In genomic region chr9:123948290-123948689, GRCh38 we compare ENCODE assay signal across 20 cellular contexts. TPM values are rescaled to one million over a fixed set of nuclear protein-coding genes. Genes with fewer than 3 reads are reported as not detected.
DNase-seq lines count a peak whose midpoint lies in the region; FAIRE-seq and TF ChIP-seq lines count a peak whose summit lies in the region.
"Had no signal": no experiment of that assay in that cellular context is flagged by ENCODE, and none has a peak within 500 bp of the region (broad histone marks: within the 10 kb centered on the region; RNA-seq: fewer than 3 reads in every experiment).

No MANE protein-coding gene starts in this region.

- H4K20me1 ChIP-seq in Karpas-422 (ENCODE audit: insufficient read depth, low read depth, low read length): no peaks in the 10 kb centered on the region
- H4K20me1 ChIP-seq: BLaER1 treated with 17β-estradiol and CSF1 and Interleukin-3, amounts not matched to agents 10 nM and 100 nM had no signal

- H3K4me2 ChIP-seq in Karpas-422 (ENCODE audit: low read depth, low read length, poor library complexity, severe bottlenecking): no peak overlapping the region
- H3K4me2 ChIP-seq: BLaER1 treated with 17β-estradiol and CSF1 and Interleukin-3, amounts not matched to agents 10 nM and 100 nM; GM23338 had no signal

- WGBS in small intestine, 3 donors: 6 to 24% (median 15%) methylated on average over 3 of the region's 3 CpGs

- H3K36me3 ChIP-seq in H7 (replicated peaks; ENCODE audit: control insufficient read depth, insufficient read depth, low read length) (no peaks in the 10 kb centered on the region), Karpas-422 (ENCODE audit: insufficient read depth, low read length) (no peaks in the 10 kb centered on the region), small intestine (ENCODE audit: control insufficient read depth in 2 of 2, insufficient read depth in 2 of 2, low read length in 2 of 2) (no peaks in the 10 kb centered on the region)
- H3K36me3 ChIP-seq: BE2C; BLaER1 treated with 17β-estradiol and CSF1 and Interleukin-3, amounts not matched to agents 10 nM and 100 nM had no signal

- DNase-seq in H7: peak; percentile 1
- DNase-seq in Karpas-422: peak; percentile 38
- peak; percentile 55 for DNase-seq in small intestine
- no peak for DNase-seq in GF-D8 (lab: John Stamatoyannopoulos, UW)
- no peak for DNase-seq in islet precursor cell
- no peak for DNase-seq in AG08396 (ENCODE audit: low spot score)
- DNase-seq: AML-193; BE2C; CD4-positive, alpha-beta T cell; CD8-positive, alpha-beta memory T cell; DMS 273 treated with DMSO at 0.1 percent for 48 hours; DND-41; HCEC 1CT had no signal

- H3K4me1 ChIP-seq in Karpas-422 (ENCODE audit: low read length) (no peaks in the 10 kb centered on the region), small intestine (ENCODE audit: control insufficient read depth in 2 of 2, insufficient read depth in 1 of 2, low read depth in 1 of 2, low read length in 1 of 2) (no peaks in the 10 kb centered on the region)
- H3K4me1 ChIP-seq: BE2C had no signal

- H3K27ac ChIP-seq in Karpas-422 (ENCODE audit: low read length) (no peak overlapping the region), VCaP (peak overlapping the region; percentile 93; the same call in 1 of the 2 replicates), small intestine (ENCODE audit: low read depth in 1 of 2, low read length in 1 of 2) (no peak overlapping the region)
- H3K27ac ChIP-seq: BLaER1 treated with 17β-estradiol and CSF1 and Interleukin-3, amounts not matched to agents 10 nM and 100 nM had no signal

- no peaks in the 10 kb centered on the region for H3K9me2 ChIP-seq in Karpas-422 (replicated peaks; ENCODE audit: insufficient read depth, low read length)

- no peak for FAIRE-seq in small intestine (lab: Jason Lieb, UNC)
- FAIRE-seq: D721Med, G401.6, GM12878, GM18507 had no signal

- no peak overlapping the region for H3K9ac ChIP-seq in Karpas-422 (ENCODE audit: low read length)
- H3K9ac ChIP-seq: BLaER1 treated with 17β-estradiol and CSF1 and Interleukin-3, amounts not matched to agents 10 nM and 100 nM had no signal

- H3K9me3 ChIP-seq in Karpas-422 (ENCODE audit: low read length) (no peaks in the 10 kb centered on the region), small intestine (ENCODE audit: control insufficient read depth, low read depth) (no peaks in the 10 kb centered on the region)
- H3K9me3 ChIP-seq: BE2C; BLaER1 treated with 17β-estradiol and CSF1 and Interleukin-3, amounts not matched to agents 10 nM and 100 nM had no signal

- no peak overlapping the region for H2AFZ ChIP-seq in Karpas-422 (ENCODE audit: low read length)
- H2AFZ ChIP-seq: GM23338 had no signal

- H3K27me3 ChIP-seq in H7 (ENCODE audit: control insufficient read depth, insufficient read depth, low read length): no peaks in the 10 kb centered on the region
- H3K27me3 ChIP-seq in Karpas-422 (ENCODE audit: low read length): no peaks in the 10 kb centered on the region
- H3K27me3 ChIP-seq in small intestine (ENCODE audit: control insufficient read depth in 2 of 2, insufficient read depth in 2 of 2, low read length in 2 of 2): no peaks in the 10 kb centered on the region
- H3K27me3 ChIP-seq: BE2C; BLaER1 treated with 17β-estradiol and CSF1 and Interleukin-3, amounts not matched to agents 10 nM and 100 nM had no signal

- no peaks in the 10 kb centered on the region for H3K79me2 ChIP-seq in Karpas-422 (ENCODE audit: low read length)

- H3K4me3 ChIP-seq in H7 (ENCODE audit: insufficient read depth, low read depth, low read length) (no peak overlapping the region), Karpas-422 (ENCODE audit: low read length) (no peak overlapping the region), small intestine (ENCODE audit: low read depth in 1 of 2, low read length in 2 of 2) (no peak overlapping the region)
- H3K4me3 ChIP-seq: BLaER1 treated with 17β-estradiol and CSF1 and Interleukin-3, amounts not matched to agents 10 nM and 100 nM; GM12878; GM23338 had no signal

- TF ChIP-seq CTCF in VCaP (conservative IDR thresholded peaks at IDR 0.05): no peak

RNA-seq across cellular contexts. Expression of gene DENND1A, which starts 18.4 kb away (rescaled TPM):
- total RNA-seq in H7 (2014; rRNA removed; shearing (Covaris generic)): 10.9 and 13.4 TPM in 2 replicates
- 13.0 and 50.1 TPM in 2 replicates for total RNA-seq in Karpas-422 (2014; rRNA removed; shearing (Covaris generic); ENCODE audit: low replicate concordance)
- 10 to 100 TPM; 11.5 to 23.5 (median 16.5) TPM for polyA plus RNA-seq in small intestine

Comparison
In these comparisons a context has a peak if more than half of its experiments do, and no peak if none do; other contexts are left out.
1. DNase-seq: peak in H7 (single experiment), Karpas-422 (single experiment) and small intestine (single experiment); none in GF-D8 (single experiment), islet precursor cell (single experiment) and AG08396 (single experiment).